In genomic region chr6:14635933-14636599, GRCh38 we compare ENCODE assay signal across 9 cellular contexts.
DNase-seq lines count a peak whose midpoint lies in the region; ATAC-seq and TF ChIP-seq lines count a peak whose summit lies in the region.
"Had no signal": no experiment of that assay in that cellular context is flagged by ENCODE, and none has a peak within 500 bp of the region (broad histone marks: within the 10 kb centered on the region; RNA-seq: fewer than 3 reads in every experiment).

No MANE protein-coding gene starts in this region.

- H3K27me3 ChIP-seq in BLaER1 = no peaks in the 10 kb centered on the region
- H3K27me3 ChIP-seq in MG63 = no peaks in the 10 kb centered on the region
- H3K27me3 ChIP-seq in esophagus squamous epithelium = peaks cover 0 to 3% (median 0%) of the 10 kb centered on the region in 4 donors

- intact Hi-C loops in esophagus squamous epithelium (cut with DNase I) = no loop called here

- H3K4me1 Mint-ChIP-seq in activated naive CD8-positive, alpha-beta T cell treated with anti-CD3 and anti-CD28 coated beads, Interleukin-2, amount 10 ng/mL, durations not matched to agents 7 days and 5 days = peaks cover 39% of the 10 kb centered on the region

- H3K4me3 Mint-ChIP-seq in activated naive CD8-positive, alpha-beta T cell treated with anti-CD3 and anti-CD28 coated beads, Interleukin-2, amount 10 ng/mL, durations not matched to agents 7 days and 5 days = peak overlapping the region; percentile 77

- H3K9me3 Mint-ChIP-seq in activated naive CD8-positive, alpha-beta T cell treated with anti-CD3 and anti-CD28 coated beads, Interleukin-2, amount 10 ng/mL, durations not matched to agents 7 days and 5 days = no peaks in the 10 kb centered on the region

- H4K20me1 ChIP-seq in BLaER1 = no peaks in the 10 kb centered on the region

- peak overlapping the region; percentile 83 for H3K27ac Mint-ChIP-seq in activated naive CD8-positive, alpha-beta T cell treated with anti-CD3 and anti-CD28 coated beads, Interleukin-2, amount 10 ng/mL, durations not matched to agents 7 days and 5 days

- peaks cover 2% of the 10 kb centered on the region for H3K36me3 Mint-ChIP-seq in activated naive CD8-positive, alpha-beta T cell treated with anti-CD3 and anti-CD28 coated beads, Interleukin-2, amount 10 ng/mL, durations not matched to agents 7 days and 5 days

- H3K36me3 ChIP-seq in BLaER1 = no peaks in the 10 kb centered on the region
- H3K36me3 ChIP-seq in MG63 = no peaks in the 10 kb centered on the region
- no peaks in the 10 kb centered on the region for H3K36me3 ChIP-seq in esophagus squamous epithelium

- 68 to 84% methylated on average over 5 to 6 of the region's 6 CpGs for WGBS in esophagus squamous epithelium, 2 donors

- H3K9ac ChIP-seq in BLaER1 = peak overlapping the region; percentile 7; the same call in 1 of the 2 replicates

- no peak for TF ChIP-seq CTCF in esophagus squamous epithelium (IDR thresholded peaks at IDR 0.05)

- H3K4me3 ChIP-seq in BLaER1 (no peak overlapping the region), MG63 (no peak overlapping the region), esophagus squamous epithelium (no peak overlapping the region)

- H3K4me1 ChIP-seq in BLaER1 (peaks cover 83% of the 10 kb centered on the region), esophagus squamous epithelium (peaks cover 5 to 20% (median 10%) of the 10 kb centered on the region in 3 donors)

- H3K9me3 ChIP-seq in BLaER1 = no peaks in the 10 kb centered on the region
- no peaks in the 10 kb centered on the region for H3K9me3 ChIP-seq in MG63
- no peaks in the 10 kb centered on the region for H3K9me3 ChIP-seq in esophagus squamous epithelium

- POLR2A ChIA-PET in activated naive CD8-positive, alpha-beta T cell treated with anti-CD3 and anti-CD28 coated beads, Interleukin-2, amount 10 ng/mL, durations not matched to agents 7 days and 5 days (lab: Charles Lee) = interaction anchor here (0.6 to 1.4 kb wide), 5 partner anchors 20 to 613 kb away, joined by 3 to 5 read pairs (median 3); no protein-coding TSS in a partner anchor

- peak; percentile 51 for ATAC-seq in GM19023 (IDR thresholded peaks at IDR 0.05; ENCODE audit: unreplicated experiment)
- peak; percentile 50 for ATAC-seq in HG03342 (IDR thresholded peaks at IDR 0.05; ENCODE audit: unreplicated experiment)
- ATAC-seq in activated naive CD8-positive, alpha-beta T cell treated with anti-CD3 and anti-CD28 coated beads, Interleukin-2, amount 10 ng/mL, durations not matched to agents 7 days and 5 days (ENCODE audit: low read depth) = peak; percentile 61

- H3K4me2 ChIP-seq in BLaER1 = peak overlapping the region; percentile 86

- TF ChIP-seq POLR2A in esophagus squamous epithelium (IDR thresholded peaks at IDR 0.05) = no peak

- peaks cover 16% of the 10 kb centered on the region for H3K27me3 Mint-ChIP-seq in activated naive CD8-positive, alpha-beta T cell treated with anti-CD3 and anti-CD28 coated beads, Interleukin-2, amount 10 ng/mL, durations not matched to agents 7 days and 5 days

- DNase-seq in activated naive CD8-positive, alpha-beta T cell treated with anti-CD3 and anti-CD28 coated beads, Interleukin-2, amount 10 ng/mL, durations not matched to agents 7 days and 5 days = peak; percentile 43
- DNase-seq in CD1c-positive myeloid dendritic cell (ENCODE audit: extremely low spot score) (no peak), mucosa of gallbladder (ENCODE audit: low spot score) (no peak), MG63 (no peak), esophagus squamous epithelium (lab: John Stamatoyannopoulos, UW) (no peak)
- DNase-seq: anterior cingulate cortex had no signal

- H3K27ac ChIP-seq in BLaER1 (peak overlapping the region; percentile 87), esophagus squamous epithelium (no peak overlapping the region)
